In the genomic region with DNA sequence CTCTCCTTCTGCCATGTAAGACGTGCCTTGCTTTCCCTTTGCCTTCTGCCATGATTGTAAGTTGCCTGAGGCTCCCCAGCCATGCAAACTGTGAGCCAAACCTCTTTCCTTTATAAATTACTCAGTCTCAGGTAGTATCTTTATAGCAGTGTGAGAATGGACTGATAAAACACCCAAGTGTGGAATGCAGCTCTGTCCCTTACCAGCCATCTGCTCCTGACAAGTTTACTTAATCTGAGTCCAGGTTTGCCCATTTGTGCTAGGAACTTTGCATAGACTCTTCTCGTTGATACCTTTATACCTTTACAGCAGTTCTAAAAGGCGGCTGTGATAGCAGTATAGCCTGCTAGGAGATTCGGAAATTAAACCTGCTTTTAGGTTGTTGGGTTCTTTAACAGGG, we compare ENCODE assay signal across 1 cellular context.
TF ChIP-seq lines count a peak whose summit lies in the region.

No MANE protein-coding gene starts in this region.

TF ChIP-seq in IMR-90, 13 proteins besides CTCF, POLR2A, EP300 and RAD21 (continued from another document):
- TF ChIP-seq FOS (IDR thresholded peaks at IDR 0.05; ENCODE audit: low read depth, low read length): no peak
- no peak for TF ChIP-seq MAZ (IDR thresholded peaks at IDR 0.05; ENCODE audit: borderline replicate concordance, low read depth, low read length)
- TF ChIP-seq RCOR1 (IDR thresholded peaks at IDR 0.05; ENCODE audit: insufficient replicate concordance, low read length): no peak
- TF ChIP-seq CEBPB (IDR thresholded peaks at IDR 0.05; ENCODE audit: low read depth, low read length): no peak
- TF ChIP-seq NFE2L2 (IDR thresholded peaks at IDR 0.05; ENCODE audit: low read depth, low read length): no peak
